Comparison of ENCODE assay signal across 8 cellular contexts in genomic region chrX:120244735-120245498, GRCh38. TPM values are rescaled to one million over a fixed set of nuclear protein-coding genes. Genes with fewer than 3 reads are reported as not detected.
A peak's percentile ranks its signal among the peaks of the same experiment; 100 is the strongest.
DNase-seq lines count a peak whose midpoint lies in the region; ATAC-seq and TF ChIP-seq lines count a peak whose summit lies in the region.

No MANE protein-coding gene starts in this region.

- TF ChIP-seq POLR2A in esophagus muscularis mucosa (IDR thresholded peaks at IDR 0.05; ENCODE audit: low read depth) = no peak

- H4K20me1 ChIP-seq in OCI-LY1 (ENCODE audit: insufficient read depth, low read length) = no peaks in the 10 kb centered on the region

- H3K4me3 ChIP-seq in OCI-LY1 (ENCODE audit: low read depth, low read length, poor library complexity, severe bottlenecking) (peak overlapping the region; percentile 88), esophagus muscularis mucosa (peak overlapping the region; percentile 63 to 70 (median 65)), muscle layer of duodenum (ENCODE audit: low read depth in 1 of 2, low read length in 2 of 2) (peak overlapping the region; percentile 78 to 81)

- no peaks in the 10 kb centered on the region for H3K9me3 Mint-ChIP-seq in activated T-cell treated with anti-CD3 and anti-CD28 coated beads, Interleukin-2, amount 50 U/mL, for 24 hours

- peak overlapping the region; percentile 78 for H3K9ac ChIP-seq in OCI-LY1 (ENCODE audit: low read length)

- DNase-seq in Caki2 (ENCODE audit: low read depth) (peak; percentile 69), HUDEP-2 (lab: John Stamatoyannopoulos, UW; ENCODE audit: unreplicated experiment in 76 of 76) (peak in 74 of 76 experiments; percentile 0 to 73 (median 48)), esophagus muscularis mucosa (ENCODE audit: extremely low spot score) (no peak)
- DNase-seq in activated T-cell treated with anti-CD3 and anti-CD28 coated beads, Interleukin-2, amount 50 U/mL, for 24 hours = peak; percentile 68
- peak; percentile 51 for DNase-seq in stimulated activated naive CD4-positive, alpha-beta T cell treated with Interleukin-2 at 50 U/mL for 16 hours (lab: John Stamatoyannopoulos, UW)

- 47% methylated on average over 33 of the region's 43 CpGs for WGBS in esophagus muscularis mucosa

- ATAC-seq in GM21423 (IDR thresholded peaks at IDR 0.05; ENCODE audit: unreplicated experiment) = peak; percentile 77

- peaks cover 8% of the 10 kb centered on the region for H3K36me3 Mint-ChIP-seq in activated T-cell treated with anti-CD3 and anti-CD28 coated beads, Interleukin-2, amount 50 U/mL, for 24 hours (ENCODE audit: low read depth)

- no peaks in the 10 kb centered on the region for H3K9me2 ChIP-seq in OCI-LY1 (ENCODE audit: low read depth, low read length)

- H3K4me2 ChIP-seq in OCI-LY1 (ENCODE audit: low read length) = peak overlapping the region; percentile 74

- H3K4me1 ChIP-seq in OCI-LY1 (ENCODE audit: insufficient read depth, low read length, severe bottlenecking) (peaks cover 17% of the 10 kb centered on the region), esophagus muscularis mucosa (peaks cover 0 to 16% (median 12%) of the 10 kb centered on the region in 4 donors), muscle layer of duodenum (ENCODE audit: control insufficient read depth in 1 of 2, insufficient read depth in 2 of 2, low read length in 2 of 2) (peaks cover 0 to 9% of the 10 kb centered on the region in 2 donors)

- peaks cover 6% of the 10 kb centered on the region; the same call in 1 of the 2 replicates for H3K79me2 ChIP-seq in OCI-LY1 (ENCODE audit: insufficient read depth, low read length)

- intact Hi-C loops in esophagus muscularis mucosa (cut with DNase I) = loop anchor here (5.0 to 10.0 kb wide), 2 partner anchors 222 to 300 kb away; partner anchors contain the start of genes LAMP2 and NKAP

- H3K4me1 Mint-ChIP-seq in activated T-cell treated with anti-CD3 and anti-CD28 coated beads, Interleukin-2, amount 50 U/mL, for 24 hours (ENCODE audit: low read depth) = peaks cover 20% of the 10 kb centered on the region

- H3K9me3 ChIP-seq in OCI-LY1 (ENCODE audit: low read length) (no peaks in the 10 kb centered on the region), esophagus muscularis mucosa (no peaks in the 10 kb centered on the region), muscle layer of duodenum (ENCODE audit: control insufficient read depth in 1 of 2, low read length in 2 of 2) (no peaks in the 10 kb centered on the region)

- H3K27me3 Mint-ChIP-seq in activated T-cell treated with anti-CD3 and anti-CD28 coated beads, Interleukin-2, amount 50 U/mL, for 24 hours = peaks cover 34% of the 10 kb centered on the region

- in situ Hi-C loops in Caki2 (cut with HindIII; ENCODE audit: low pct_unique_long_range_greater_than_20kb, low sequenced_read_pairs) = no loop called here

- peak overlapping the region; percentile 6 for H3K27ac ChIP-seq in OCI-LY1 (ENCODE audit: low read depth, low read length, poor library complexity, severe bottlenecking)
- H3K27ac ChIP-seq in esophagus muscularis mucosa (replicated peaks in 1 of 4) = peak overlapping the region; percentile 78 to 90 (median 86)
- peak overlapping the region; percentile 80 for H3K27ac ChIP-seq in muscle layer of duodenum (ENCODE audit: low read length)

- H3F3A ChIP-seq in OCI-LY1 (ENCODE audit: insufficient read depth, low read length) = no peaks in the 10 kb centered on the region

- TF ChIP-seq EP300 in esophagus muscularis mucosa (IDR thresholded peaks at IDR 0.05) = no peak

- no peaks in the 10 kb centered on the region for H3K36me3 ChIP-seq in OCI-LY1 (ENCODE audit: insufficient read depth, low read length)
- H3K36me3 ChIP-seq in esophagus muscularis mucosa = no peaks in the 10 kb centered on the region
- no peaks in the 10 kb centered on the region for H3K36me3 ChIP-seq in muscle layer of duodenum (ENCODE audit: control insufficient read depth in 1 of 2, insufficient read depth in 2 of 2, low read length in 2 of 2)

- H3K27me3 ChIP-seq in OCI-LY1 (ENCODE audit: insufficient read depth, low read length) = no peaks in the 10 kb centered on the region
- H3K27me3 ChIP-seq in esophagus muscularis mucosa = no peaks in the 10 kb centered on the region
- no peaks in the 10 kb centered on the region for H3K27me3 ChIP-seq in muscle layer of duodenum (ENCODE audit: low read depth, low read length)

- H3K4me3 Mint-ChIP-seq in activated T-cell treated with anti-CD3 and anti-CD28 coated beads, Interleukin-2, amount 50 U/mL, for 24 hours = peak overlapping the region; percentile 84

- peak overlapping the region; percentile 88 for H3K27ac Mint-ChIP-seq in activated T-cell treated with anti-CD3 and anti-CD28 coated beads, Interleukin-2, amount 50 U/mL, for 24 hours

- H2AFZ ChIP-seq in OCI-LY1 (ENCODE audit: low read length) = peak overlapping the region; percentile 94; the same call in 1 of the 2 replicates

- TF ChIP-seq CTCF in OCI-LY1 (IDR thresholded peaks at IDR 0.05; ENCODE audit: low read length) = no peak
- no peak for TF ChIP-seq CTCF in esophagus muscularis mucosa (IDR thresholded peaks at IDR 0.05)

RNA-seq across cellular contexts. Expression of gene ZBTB33, which starts 5.7 kb away (rescaled TPM):
- total RNA-seq in Caki2 (2014; rRNA removed; shearing (Covaris generic); ENCODE audit: low replicate concordance) = 3.4 and 5.0 TPM in 2 replicates
- total RNA-seq in esophagus muscularis mucosa = 1 to 10 TPM; 7.9 to 9.1 (median 8.1) TPM

Comparison
In these comparisons a context has a peak if more than half of its experiments do, and no peak if none do; other contexts are left out.
1. H3K27ac ChIP-seq: peak in every context shown above with its lines; median percentile 86 in esophagus muscularis mucosa; 80 in muscle layer of duodenum; 6 in OCI-LY1.